Comparison of ENCODE assay signal across 11 cellular contexts in genomic region chr22:50471962-50472361, GRCh38. TPM values are rescaled to one million over a fixed set of nuclear protein-coding genes. Genes with fewer than 3 reads are reported as not detected.
DNase-seq lines count a peak whose midpoint lies in the region; ATAC-seq lines count a peak whose summit lies in the region.
"Had no signal": no experiment of that assay in that cellular context is flagged by ENCODE, and none has a peak within 500 bp of the region (broad histone marks: within the 10 kb centered on the region; RNA-seq: fewer than 3 reads in every experiment).

No MANE protein-coding gene starts in this region.

- H3K4me3 ChIP-seq in mucosa of stomach (ENCODE audit: low read length): no peak overlapping the region

- peak overlapping the region; percentile 26 for H3K27ac Mint-ChIP-seq in stimulated activated naive CD8-positive, alpha-beta T cell treated with anti-CD3 and anti-CD28 coated beads, Interleukin-15, Interleukin-2, amounts not matched to agents 100 ng/mL and 50 ng/mL, for 24 hours
- H3K27ac Mint-ChIP-seq in activated T-helper 2 cell treated with anti-CD3 and anti-CD28 coated beads, Interferon-gamma antibody, Interleukin-2, Interleukin-4, amounts not matched to agents 10 μg/mL and 5 μg/mL and 100 μg/mL, durations not matched to agents 14 hours and 24 hours and 36 hours: no peak overlapping the region

- H3K4me1 ChIP-seq in mucosa of stomach (ENCODE audit: control insufficient read depth, insufficient read depth, low read length): peaks cover 59% of the 10 kb centered on the region

- no peaks in the 10 kb centered on the region for H3K27me3 ChIP-seq in mucosa of stomach (ENCODE audit: control insufficient read depth, insufficient read depth, low read length)

- DNase-seq in stimulated activated naive CD8-positive, alpha-beta T cell treated with anti-CD3 and anti-CD28 coated beads, Interleukin-15, Interleukin-2, amounts not matched to agents 100 U/mL and 50 U/mL, for 24 hours: no peak
- no peak for DNase-seq in activated T-helper 2 cell treated with anti-CD3 and anti-CD28 coated beads, Interferon-gamma antibody, Interleukin-2, Interleukin-4, amounts not matched to agents 10 μg/mL and 5 μg/mL and 100 μg/mL, durations not matched to agents 14 hours and 24 hours and 36 hours (ENCODE audit: low spot score)
- no peak for DNase-seq in stimulated activated CD4-positive, alpha-beta T cell treated with anti-CD3 and anti-CD28 coated beads, Interleukin-4, amount 100 ng/mL, for 4 hours
- DNase-seq in mesenteric fat pad (ENCODE audit: low spot score) (no peak), OCI-M2 (lab: John Stamatoyannopoulos, UW; ENCODE audit: unreplicated experiment) (no peak)
- DNase-seq: H7; MV-4-11; stimulated activated CD4-positive, alpha-beta T cell treated with anti-CD3 and anti-CD28 coated beads, Interleukin-15, amount 100 ng/mL, for 24 hours had no signal

- H3K4me1 Mint-ChIP-seq in stimulated activated naive CD8-positive, alpha-beta T cell treated with anti-CD3 and anti-CD28 coated beads, Interleukin-15, Interleukin-2, amounts not matched to agents 100 ng/mL and 50 ng/mL, for 24 hours (ENCODE audit: low read depth): peaks cover 69% of the 10 kb centered on the region
- peaks cover 47% of the 10 kb centered on the region for H3K4me1 Mint-ChIP-seq in activated T-helper 2 cell treated with anti-CD3 and anti-CD28 coated beads, Interferon-gamma antibody, Interleukin-2, Interleukin-4, amounts not matched to agents 10 μg/mL and 5 μg/mL and 100 μg/mL, durations not matched to agents 14 hours and 24 hours and 36 hours (ENCODE audit: low read depth)

- peaks cover 2% of the 10 kb centered on the region for H3K36me3 Mint-ChIP-seq in stimulated activated naive CD8-positive, alpha-beta T cell treated with anti-CD3 and anti-CD28 coated beads, Interleukin-15, Interleukin-2, amounts not matched to agents 100 ng/mL and 50 ng/mL, for 24 hours (ENCODE audit: low read depth)
- H3K36me3 Mint-ChIP-seq in activated T-helper 2 cell treated with anti-CD3 and anti-CD28 coated beads, Interferon-gamma antibody, Interleukin-2, Interleukin-4, amounts not matched to agents 10 μg/mL and 5 μg/mL and 100 μg/mL, durations not matched to agents 14 hours and 24 hours and 36 hours (ENCODE audit: low read depth): peaks cover 10% of the 10 kb centered on the region

- no peaks in the 10 kb centered on the region for H3K27me3 Mint-ChIP-seq in stimulated activated naive CD8-positive, alpha-beta T cell treated with anti-CD3 and anti-CD28 coated beads, Interleukin-15, Interleukin-2, amounts not matched to agents 100 ng/mL and 50 ng/mL, for 24 hours
- H3K27me3 Mint-ChIP-seq in activated T-helper 2 cell treated with anti-CD3 and anti-CD28 coated beads, Interferon-gamma antibody, Interleukin-2, Interleukin-4, amounts not matched to agents 10 μg/mL and 5 μg/mL and 100 μg/mL, durations not matched to agents 14 hours and 24 hours and 36 hours (ENCODE audit: low read depth): no peaks in the 10 kb centered on the region

- H3K4me3 Mint-ChIP-seq in stimulated activated naive CD8-positive, alpha-beta T cell treated with anti-CD3 and anti-CD28 coated beads, Interleukin-15, Interleukin-2, amounts not matched to agents 100 ng/mL and 50 ng/mL, for 24 hours: peak overlapping the region; percentile 35
- H3K4me3 Mint-ChIP-seq in activated T-helper 2 cell treated with anti-CD3 and anti-CD28 coated beads, Interferon-gamma antibody, Interleukin-2, Interleukin-4, amounts not matched to agents 10 μg/mL and 5 μg/mL and 100 μg/mL, durations not matched to agents 14 hours and 24 hours and 36 hours (ENCODE audit: low read depth): peak overlapping the region; percentile 38

- peak overlapping the region; percentile 59 for H3K9ac ChIP-seq in mucosa of stomach (ENCODE audit: low read length)

- ATAC-seq in stimulated activated naive CD8-positive, alpha-beta T cell treated with anti-CD3 and anti-CD28 coated beads, Interleukin-15, Interleukin-2, amounts not matched to agents 100 U/mL and 50 U/mL, for 24 hours: no peak
- no peak for ATAC-seq in HG03139 (IDR thresholded peaks at IDR 0.05; ENCODE audit: unreplicated experiment)

- no peaks in the 10 kb centered on the region for H3K9me3 Mint-ChIP-seq in stimulated activated naive CD8-positive, alpha-beta T cell treated with anti-CD3 and anti-CD28 coated beads, Interleukin-15, Interleukin-2, amounts not matched to agents 100 ng/mL and 50 ng/mL, for 24 hours
- H3K9me3 Mint-ChIP-seq in activated T-helper 2 cell treated with anti-CD3 and anti-CD28 coated beads, Interferon-gamma antibody, Interleukin-2, Interleukin-4, amounts not matched to agents 10 μg/mL and 5 μg/mL and 100 μg/mL, durations not matched to agents 14 hours and 24 hours and 36 hours: no peaks in the 10 kb centered on the region

- intact Hi-C loops in activated T-helper 2 cell treated with anti-CD3 and anti-CD28 coated beads, Interferon-gamma antibody, Interleukin-2, Interleukin-4, amounts not matched to agents 10 μg/mL and 5 μg/mL and 100 μg/mL, durations not matched to agents 14 hours and 24 hours and 36 hours (cut with micrococcal nuclease): loop anchor here (5.0 kb wide), 1 partner anchor 55 kb away; the partner anchor contains the start of gene SCO2

- no peaks in the 10 kb centered on the region for H3K9me3 ChIP-seq in mucosa of stomach (ENCODE audit: control insufficient read depth, low read length)

- peaks cover 4% of the 10 kb centered on the region for H3K36me3 ChIP-seq in mucosa of stomach (ENCODE audit: control insufficient read depth, insufficient read depth, low read length)

RNA-seq across cellular contexts. Expression of gene SBF1, which starts 2.9 kb away (rescaled TPM):
- total RNA-seq in activated T-helper 2 cell treated with anti-CD3 and anti-CD28 coated beads, Interferon-gamma antibody, Interleukin-2, Interleukin-4, amounts not matched to agents 10 μg/mL and 5 μg/mL and 100 μg/mL, durations not matched to agents 14 hours and 24 hours and 36 hours: 102 and 106 TPM in 2 replicates
- 74.3 TPM for total RNA-seq in mesenteric fat pad

RNA-seq across cellular contexts. Expression of gene ADM2, which starts 9.4 kb away (rescaled TPM):
- total RNA-seq in activated T-helper 2 cell treated with anti-CD3 and anti-CD28 coated beads, Interferon-gamma antibody, Interleukin-2, Interleukin-4, amounts not matched to agents 10 μg/mL and 5 μg/mL and 100 μg/mL, durations not matched to agents 14 hours and 24 hours and 36 hours: 2.2 and 2.9 TPM in 2 replicates
- total RNA-seq in mesenteric fat pad: 0.42 TPM

RNA-seq across cellular contexts. Expression of gene MIOX, which starts 14.7 kb away (rescaled TPM):
- 0.25 TPM in 1 of 2 replicates, not detected in the other for total RNA-seq in activated T-helper 2 cell treated with anti-CD3 and anti-CD28 coated beads, Interferon-gamma antibody, Interleukin-2, Interleukin-4, amounts not matched to agents 10 μg/mL and 5 μg/mL and 100 μg/mL, durations not matched to agents 14 hours and 24 hours and 36 hours
- total RNA-seq in mesenteric fat pad: not detected
- total RNA-seq: H7 had no signal

RNA-seq across cellular contexts. Expression of gene LMF2, which starts 35.5 kb away (rescaled TPM):
- 77.2 and 81.8 TPM in 2 replicates for total RNA-seq in activated T-helper 2 cell treated with anti-CD3 and anti-CD28 coated beads, Interferon-gamma antibody, Interleukin-2, Interleukin-4, amounts not matched to agents 10 μg/mL and 5 μg/mL and 100 μg/mL, durations not matched to agents 14 hours and 24 hours and 36 hours
- 57.1 TPM for total RNA-seq in mesenteric fat pad

RNA-seq across cellular contexts. Expression of gene NCAPH2, which starts 36.1 kb away (rescaled TPM):
- total RNA-seq in activated T-helper 2 cell treated with anti-CD3 and anti-CD28 coated beads, Interferon-gamma antibody, Interleukin-2, Interleukin-4, amounts not matched to agents 10 μg/mL and 5 μg/mL and 100 μg/mL, durations not matched to agents 14 hours and 24 hours and 36 hours: 112 and 115 TPM in 2 replicates
- 25.0 TPM for total RNA-seq in mesenteric fat pad
